In the genomic region with DNA sequence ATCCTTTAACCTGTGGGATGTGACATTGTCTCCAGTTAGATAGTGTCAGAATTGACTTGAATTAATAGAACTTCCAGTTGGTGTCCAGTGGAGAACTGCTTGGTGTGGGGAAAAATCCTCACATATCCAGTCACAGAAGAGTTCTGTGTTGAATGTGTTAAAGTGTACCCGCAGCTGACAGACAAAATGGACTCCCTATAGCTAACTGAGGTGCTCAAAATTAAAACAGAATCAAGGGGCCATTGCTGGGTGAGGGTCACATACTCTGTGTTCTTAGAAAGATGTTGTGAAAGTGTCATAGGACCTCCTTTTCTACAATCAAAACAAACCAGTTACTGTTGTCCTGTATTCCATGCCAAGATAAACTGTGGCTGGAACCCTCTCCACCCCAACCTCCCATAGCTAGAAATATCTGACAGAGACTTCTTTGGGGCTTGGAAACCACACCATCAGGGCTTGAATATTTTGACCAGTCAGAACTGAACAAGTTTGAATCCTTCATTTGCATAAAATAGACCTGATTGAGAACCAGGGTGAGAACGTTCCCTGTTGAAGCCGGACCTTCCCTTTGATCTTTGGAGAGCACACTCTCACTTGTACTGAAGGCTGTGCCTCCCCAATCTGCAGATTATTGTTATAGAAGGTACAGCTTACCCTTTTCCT, we compare ENCODE assay signal across 16 cellular contexts.
A peak's percentile ranks its signal among the peaks of the same experiment; 100 is the strongest.
DNase-seq lines count a peak whose midpoint lies in the region; ATAC-seq, FAIRE-seq and TF ChIP-seq lines count a peak whose summit lies in the region.
"Had no signal": no experiment of that assay in that cellular context is flagged by ENCODE, and none has a peak within 500 bp of the region (broad histone marks: within the 10 kb centered on the region; RNA-seq: fewer than 3 reads in every experiment).

No MANE protein-coding gene starts in this region.

- H3F3A ChIP-seq in smooth muscle cell (ENCODE audit: low read depth) = peaks cover 6% of the 10 kb centered on the region

- H3K79me2 ChIP-seq in astrocyte (ENCODE audit: insufficient read depth, low read length) (no peaks in the 10 kb centered on the region), smooth muscle cell (ENCODE audit: low read depth) (no peaks in the 10 kb centered on the region)

- no peak for TF ChIP-seq CTCF in GM12865 (IDR thresholded peaks at IDR 0.05; ENCODE audit: insufficient read depth, low read depth, low read length, missing control alignments)
- TF ChIP-seq CTCF in astrocyte (IDR thresholded peaks at IDR 0.05; ENCODE audit: insufficient read depth, low read depth, low read length) = no peak
- no peak for TF ChIP-seq CTCF in smooth muscle cell (IDR thresholded peaks at IDR 0.05; ENCODE audit: borderline replicate concordance, insufficient read depth, poor library complexity, severe bottlenecking)
- no peak for TF ChIP-seq CTCF in lower leg skin (IDR thresholded peaks at IDR 0.05)

- 93% methylated on average over 3 of the region's 3 CpGs for WGBS in smooth muscle cell (ENCODE audit: low lambda C conversion rate)
- 90 to 91% methylated on average over 3 of the region's 3 CpGs for WGBS in lower leg skin, 2 donors

- H3K4me3 ChIP-seq in GM12865 (ENCODE audit: low read depth, low read length) (no peak overlapping the region), astrocyte (ENCODE audit: insufficient read depth, low read depth, low read length) (no peak overlapping the region), smooth muscle cell (no peak overlapping the region), lower leg skin (ENCODE audit: low read depth, poor library complexity, severe bottlenecking) (no peak overlapping the region)

- FAIRE-seq in GM19239 (lab: Jason Lieb, UNC) (peak; percentile 60), astrocyte (lab: Jason Lieb, UNC) (no peak)

- no peak overlapping the region for H3K9ac ChIP-seq in astrocyte (ENCODE audit: low read length)
- H3K9ac ChIP-seq in smooth muscle cell (ENCODE audit: low read depth) = no peak overlapping the region

- peak; percentile 56 for ATAC-seq in HG02870 (IDR thresholded peaks at IDR 0.05; ENCODE audit: unreplicated experiment)
- ATAC-seq in HG02970 (IDR thresholded peaks at IDR 0.05; ENCODE audit: low FRiP score, unreplicated experiment) = no peak
- ATAC-seq: CD8-positive, alpha-beta T cell had no signal

- H3K36me3 ChIP-seq in astrocyte (ENCODE audit: insufficient read depth, low read length) = no peaks in the 10 kb centered on the region
- H3K36me3 ChIP-seq in smooth muscle cell (ENCODE audit: low read depth) = no peaks in the 10 kb centered on the region

- H3K4me1 ChIP-seq in astrocyte (ENCODE audit: insufficient read depth, low read length) = peaks cover 9% of the 10 kb centered on the region
- H3K4me1 ChIP-seq in smooth muscle cell (ENCODE audit: low read depth) = peaks cover 30% of the 10 kb centered on the region

- H3K4me2 ChIP-seq in astrocyte (ENCODE audit: low read length) (no peak overlapping the region), smooth muscle cell (no peak overlapping the region)

- peaks cover 40% of the 10 kb centered on the region for H3K4me1 Mint-ChIP-seq in astrocyte (ENCODE audit: low read depth, unreplicated experiment)
- H3K4me1 Mint-ChIP-seq: activated naive CD4-positive, alpha-beta T cell treated with anti-CD3 and anti-CD28 coated beads, Interleukin-2, amount 50 U/mL, for 24 hours had no signal

- no peaks in the 10 kb centered on the region for H3K9me3 Mint-ChIP-seq in astrocyte (ENCODE audit: unreplicated experiment)
- H3K9me3 Mint-ChIP-seq: activated naive CD4-positive, alpha-beta T cell treated with anti-CD3 and anti-CD28 coated beads, Interleukin-2, amount 50 U/mL, for 24 hours; activated T-cell treated with anti-CD3 and anti-CD28 coated beads, Interleukin-2, amount 50 U/mL, for 24 hours; CD8-positive, alpha-beta T cell had no signal

- peak; percentile 50 for DNase-seq in GM12865 (ENCODE audit: low read depth)
- no peak for DNase-seq in GM19239 (ENCODE audit: insufficient read length, low spot score)
- DNase-seq in astrocyte (ENCODE audit: low read depth) = no peak
- DNase-seq in smooth muscle cell (lab: John Stamatoyannopoulos, UW; ENCODE audit: unreplicated experiment) = no peak
- DNase-seq in NCI-H1105 (lab: John Stamatoyannopoulos, UW) = no peak
- DNase-seq in lower leg skin (ENCODE audit: low spot score in 2 of 2) = no peak
- DNase-seq: activated CD4-positive, alpha-beta T cell treated with anti-CD3 and anti-CD28 coated beads, Interleukin-2, amount 50 U/mL, for 48 hours; activated T-cell treated with anti-CD3 and anti-CD28 coated beads, Interleukin-2, amount 50 U/mL, for 24 hours; CD8-positive, alpha-beta T cell; NCI-H1048; NCI-H2107; NCI-H748 treated with DMSO at 0.1 percent for 48 hours had no signal

- H3K4me3 Mint-ChIP-seq in astrocyte (ENCODE audit: unreplicated experiment) = no peak overlapping the region
- H3K4me3 Mint-ChIP-seq: activated naive CD4-positive, alpha-beta T cell treated with anti-CD3 and anti-CD28 coated beads, Interleukin-2, amount 50 U/mL, for 24 hours; activated T-cell treated with anti-CD3 and anti-CD28 coated beads, Interleukin-2, amount 50 U/mL, for 24 hours; CD8-positive, alpha-beta T cell; nephron had no signal

- no peaks in the 10 kb centered on the region for H3K27me3 Mint-ChIP-seq in astrocyte (ENCODE audit: low read depth, unreplicated experiment)
- H3K27me3 Mint-ChIP-seq: activated naive CD4-positive, alpha-beta T cell treated with anti-CD3 and anti-CD28 coated beads, Interleukin-2, amount 50 U/mL, for 24 hours had no signal

- TF ChIP-seq POLR2A in lower leg skin (IDR thresholded peaks at IDR 0.05) = no peak

- H3K9me3 ChIP-seq in astrocyte (ENCODE audit: insufficient read depth, low read depth, low read length) = no peaks in the 10 kb centered on the region
- H3K9me3 ChIP-seq in smooth muscle cell (replicated peaks; ENCODE audit: low read depth) = no peaks in the 10 kb centered on the region

- H3K27ac Mint-ChIP-seq in astrocyte (ENCODE audit: unreplicated experiment) = peak overlapping the region; percentile 26
- H3K27ac Mint-ChIP-seq: activated naive CD4-positive, alpha-beta T cell treated with anti-CD3 and anti-CD28 coated beads, Interleukin-2, amount 50 U/mL, for 24 hours; activated T-cell treated with anti-CD3 and anti-CD28 coated beads, Interleukin-2, amount 50 U/mL, for 24 hours; CD8-positive, alpha-beta T cell had no signal

- H3K36me3 Mint-ChIP-seq in astrocyte (ENCODE audit: low read depth, unreplicated experiment) = no peaks in the 10 kb centered on the region
- H3K36me3 Mint-ChIP-seq: activated naive CD4-positive, alpha-beta T cell treated with anti-CD3 and anti-CD28 coated beads, Interleukin-2, amount 50 U/mL, for 24 hours; CD8-positive, alpha-beta T cell had no signal

- H2AFZ ChIP-seq in astrocyte (ENCODE audit: low read depth, low read length) = no peak overlapping the region
- H2AFZ ChIP-seq in smooth muscle cell (ENCODE audit: low read depth) = no peak overlapping the region

- intact Hi-C loops in lower leg skin (cut with DNase I; ENCODE audit: low total_unique reads) = no loop called here

- H3K27ac ChIP-seq in astrocyte (ENCODE audit: low read depth, low read length) (no peak overlapping the region), smooth muscle cell (ENCODE audit: low read depth) (no peak overlapping the region)

- H4K20me1 ChIP-seq in astrocyte (ENCODE audit: insufficient read depth, low read length) (no peaks in the 10 kb centered on the region), smooth muscle cell (ENCODE audit: low read depth) (no peaks in the 10 kb centered on the region)

- H3K27me3 ChIP-seq in astrocyte (ENCODE audit: insufficient read depth, low read length) (no peaks in the 10 kb centered on the region), smooth muscle cell (ENCODE audit: low read depth) (no peaks in the 10 kb centered on the region)
